1 cellular context compared by ENCODE assay signal in the genomic region with DNA sequence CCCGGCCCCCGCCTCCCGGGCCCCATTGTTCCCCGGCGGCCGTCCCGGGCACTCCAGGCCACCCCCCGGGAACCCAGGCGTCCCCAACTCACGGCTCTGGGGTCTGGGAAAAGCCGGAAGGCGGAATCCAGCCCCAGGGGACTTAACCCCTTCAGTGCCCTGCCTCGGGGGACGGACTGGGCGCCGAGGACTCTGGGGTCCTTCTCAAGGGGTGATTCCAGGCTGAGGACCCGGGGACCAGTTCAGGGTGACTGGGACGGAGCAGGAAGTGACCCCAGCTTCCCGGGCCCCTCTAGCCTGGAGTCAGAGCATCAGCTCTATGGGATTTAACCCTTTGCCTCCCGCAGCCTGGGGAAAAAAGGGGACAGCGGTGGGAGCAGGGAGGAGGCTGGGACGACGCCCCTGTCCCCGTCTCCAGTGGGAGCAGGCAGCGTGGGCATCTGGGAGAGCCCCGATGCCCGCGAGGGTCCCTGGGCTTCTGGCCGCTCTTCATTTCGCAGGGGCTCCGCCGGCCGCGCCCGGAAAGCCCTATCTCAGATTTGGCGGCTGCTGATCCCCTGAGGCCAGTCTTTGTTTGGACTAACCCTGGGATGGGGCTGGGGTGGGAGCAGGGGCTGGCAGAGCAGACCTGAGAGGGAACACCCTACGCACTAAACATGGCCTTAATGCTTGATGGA.
A peak's percentile ranks its signal among the peaks of the same experiment; 100 is the strongest.
TF ChIP-seq lines count a peak whose summit lies in the region.

Gene ZNF629 (minus strand): TSS at position 270 of the 677 bp plus-strand sequence. CDS start 2,723 bp downstream, outside the sequence.

TF ChIP-seq in HepG2, 621 proteins besides CTCF, POLR2A, EP300 and RAD21 (continued from another document and continues in another):
- TF ChIP-seq, protein P1, sequence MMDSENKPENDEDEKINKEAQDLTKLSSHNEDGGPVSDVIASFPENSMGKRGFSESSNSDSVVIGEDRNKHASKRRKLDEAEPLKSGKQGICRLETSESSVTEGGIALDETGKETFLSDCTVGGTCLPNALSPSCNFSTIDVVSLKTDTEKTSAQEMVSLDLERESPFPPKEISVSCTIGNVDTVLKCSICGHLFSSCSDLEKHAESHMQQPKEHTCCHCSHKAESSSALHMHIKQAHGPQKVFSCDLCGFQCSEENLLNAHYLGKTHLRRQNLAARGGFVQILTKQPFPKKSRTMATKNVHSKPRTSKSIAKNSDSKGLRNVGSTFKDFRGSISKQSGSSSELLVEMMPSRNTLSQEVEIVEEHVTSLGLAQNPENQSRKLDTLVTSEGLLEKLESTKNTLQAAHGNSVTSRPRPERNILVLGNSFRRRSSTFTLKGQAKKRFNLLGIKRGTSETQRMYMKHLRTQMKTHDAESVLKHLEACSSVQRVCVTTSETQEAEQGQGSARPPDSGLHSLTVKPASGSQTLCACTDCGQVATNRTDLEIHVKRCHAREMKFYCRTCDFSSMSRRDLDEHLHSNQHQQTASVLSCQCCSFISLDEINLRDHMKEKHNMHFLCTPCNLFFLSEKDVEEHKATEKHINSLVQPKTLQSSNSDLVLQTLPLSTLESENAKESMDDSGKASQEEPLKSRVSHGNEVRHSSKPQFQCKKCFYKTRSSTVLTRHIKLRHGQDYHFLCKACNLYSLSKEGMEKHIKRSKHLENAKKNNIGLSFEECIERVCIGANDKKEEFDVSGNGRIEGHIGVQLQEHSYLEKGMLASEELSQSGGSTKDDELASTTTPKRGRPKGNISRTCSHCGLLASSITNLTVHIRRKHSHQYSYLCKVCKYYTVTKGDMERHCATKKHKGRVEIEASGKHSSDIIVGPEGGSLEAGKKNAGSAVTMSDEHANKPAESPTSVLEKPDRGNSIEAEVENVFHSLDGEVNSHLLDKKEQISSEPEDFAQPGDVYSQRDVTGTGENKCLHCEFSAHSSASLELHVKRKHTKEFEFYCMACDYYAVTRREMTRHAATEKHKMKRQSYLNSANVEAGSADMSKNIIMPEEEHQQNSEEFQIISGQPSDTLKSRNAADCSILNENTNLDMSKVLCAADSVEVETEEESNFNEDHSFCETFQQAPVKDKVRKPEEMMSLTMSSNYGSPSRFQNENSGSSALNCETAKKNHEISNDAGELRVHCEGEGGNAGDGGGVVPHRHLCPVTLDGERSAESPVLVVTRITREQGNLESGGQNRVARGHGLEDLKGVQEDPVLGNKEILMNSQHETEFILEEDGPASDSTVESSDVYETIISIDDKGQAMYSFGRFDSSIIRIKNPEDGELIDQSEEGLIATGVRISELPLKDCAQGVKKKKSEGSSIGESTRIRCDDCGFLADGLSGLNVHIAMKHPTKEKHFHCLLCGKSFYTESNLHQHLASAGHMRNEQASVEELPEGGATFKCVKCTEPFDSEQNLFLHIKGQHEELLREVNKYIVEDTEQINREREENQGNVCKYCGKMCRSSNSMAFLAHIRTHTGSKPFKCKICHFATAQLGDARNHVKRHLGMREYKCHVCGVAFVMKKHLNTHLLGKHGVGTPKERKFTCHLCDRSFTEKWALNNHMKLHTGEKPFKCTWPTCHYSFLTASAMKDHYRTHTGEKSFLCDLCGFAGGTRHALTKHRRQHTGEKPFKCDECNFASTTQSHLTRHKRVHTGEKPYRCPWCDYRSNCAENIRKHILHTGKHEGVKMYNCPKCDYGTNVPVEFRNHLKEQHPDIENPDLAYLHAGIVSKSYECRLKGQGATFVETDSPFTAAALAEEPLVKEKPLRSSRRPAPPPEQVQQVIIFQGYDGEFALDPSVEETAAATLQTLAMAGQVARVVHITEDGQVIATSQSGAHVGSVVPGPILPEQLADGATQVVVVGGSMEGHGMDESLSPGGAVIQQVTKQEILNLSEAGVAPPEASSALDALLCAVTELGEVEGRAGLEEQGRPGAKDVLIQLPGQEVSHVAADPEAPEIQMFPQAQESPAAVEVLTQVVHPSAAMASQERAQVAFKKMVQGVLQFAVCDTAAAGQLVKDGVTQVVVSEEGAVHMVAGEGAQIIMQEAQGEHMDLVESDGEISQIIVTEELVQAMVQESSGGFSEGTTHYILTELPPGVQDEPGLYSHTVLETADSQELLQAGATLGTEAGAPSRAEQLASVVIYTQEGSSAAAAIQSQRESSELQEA (CRISPR knock-in tag; IDR thresholded peaks at IDR 0.05; ENCODE audit: not compliant biosample characterization) = no peak
- TF ChIP-seq U2AF2 (IDR thresholded peaks at IDR 0.05; ENCODE audit: low read depth, low read length) (no peak), SIX4 (CRISPR knock-in tag; IDR thresholded peaks at IDR 0.05) (peak; percentile 60; the same call in 1 of the 2 replicates), ASH2L (IDR thresholded peaks at IDR 0.05; ENCODE audit: insufficient read length, low read depth, low read length) (peak; percentile 69), ARHGAP35 (CRISPR knock-in tag; IDR thresholded peaks at IDR 0.05; ENCODE audit: borderline replicate concordance) (peak; percentile 82; the same call in 1 of the 2 replicates), GLI4 (CRISPR knock-in tag; IDR thresholded peaks at IDR 0.05; ENCODE audit: borderline replicate concordance) (no peak), ERF (CRISPR knock-in tag; IDR thresholded peaks at IDR 0.05) (peak; percentile 76; the same call in 1 of the 2 replicates), PHF20 (CRISPR knock-in tag; IDR thresholded peaks at IDR 0.05) (peak; percentile 89), EEA1 (CRISPR knock-in tag; IDR thresholded peaks at IDR 0.05; ENCODE audit: borderline replicate concordance) (no peak), MEF2D (CRISPR knock-in tag; IDR thresholded peaks at IDR 0.05) (peak; percentile 62; the same call in 1 of the 2 replicates), EZH2 (conservative IDR thresholded peaks at IDR 0.05; ENCODE audit: low read depth, low read length) (no peak), ZNF451 (CRISPR knock-in tag; IDR thresholded peaks at IDR 0.05) (no peak; the same call in 1 of the 2 replicates), GABPA (IDR thresholded peaks at IDR 0.05; ENCODE audit: low read depth, low read length) (peak; percentile 81), GABPA (CRISPR knock-in tag; IDR thresholded peaks at IDR 0.05; ENCODE audit: low read depth) (peak; percentile 98), ZNF317 (CRISPR knock-in tag; IDR thresholded peaks at IDR 0.05) (peak; percentile 81; the same call in 1 of the 2 replicates), ZSCAN22 (CRISPR knock-in tag; IDR thresholded peaks at IDR 0.05) (no peak), SCMH1 (CRISPR knock-in tag; IDR thresholded peaks at IDR 0.05; ENCODE audit: borderline replicate concordance) (no peak), ZNF605 (CRISPR knock-in tag; IDR thresholded peaks at IDR 0.05) (peak; percentile 83), PHF21A (CRISPR knock-in tag; IDR thresholded peaks at IDR 0.05) (peak; percentile 86), ONECUT2 (CRISPR knock-in tag; IDR thresholded peaks at IDR 0.05) (no peak), CBX5 (CRISPR knock-in tag; IDR thresholded peaks at IDR 0.05; ENCODE audit: borderline replicate concordance) (peak; percentile 58; the same call in 1 of the 2 replicates), MIER3 (CRISPR knock-in tag; IDR thresholded peaks at IDR 0.05; ENCODE audit: borderline replicate concordance) (peak; percentile 82; the same call in 1 of the 2 replicates), THAP11 (CRISPR knock-in tag; IDR thresholded peaks at IDR 0.05) (peak; percentile 92), HNF4A (CRISPR knock-in tag; IDR thresholded peaks at IDR 0.05) (peak; percentile 63), ZSCAN20 (CRISPR knock-in tag; IDR thresholded peaks at IDR 0.05; ENCODE audit: borderline replicate concordance) (no peak), PLSCR1 (CRISPR knock-in tag; IDR thresholded peaks at IDR 0.05; ENCODE audit: borderline replicate concordance) (no peak), SETDB1 (CRISPR knock-in tag; IDR thresholded peaks at IDR 0.05; ENCODE audit: borderline replicate concordance) (no peak), ZNF34 (CRISPR knock-in tag; IDR thresholded peaks at IDR 0.05; ENCODE audit: borderline replicate concordance) (no peak), IRX3 (CRISPR knock-in tag; IDR thresholded peaks at IDR 0.05; ENCODE audit: borderline replicate concordance, low read depth) (peak; percentile 63), CBX2 (IDR thresholded peaks at IDR 0.05; ENCODE audit: low read depth, low read length) (no peak), CBX2 (CRISPR knock-in tag; IDR thresholded peaks at IDR 0.05; ENCODE audit: low read depth) (no peak), TEAD3 (CRISPR knock-in tag; optimal IDR thresholded peaks at IDR 0.05; ENCODE audit: borderline replicate concordance) (peak; percentile 58), GABPB1 (CRISPR knock-in tag; IDR thresholded peaks at IDR 0.05) (peak; percentile 98), RFXAP (CRISPR knock-in tag; IDR thresholded peaks at IDR 0.05; ENCODE audit: borderline replicate concordance) (no peak), RARA (CRISPR knock-in tag; IDR thresholded peaks at IDR 0.05) (peak; percentile 58), ZNF75D (CRISPR knock-in tag; IDR thresholded peaks at IDR 0.05; ENCODE audit: borderline replicate concordance) (peak; percentile 51; the same call in 1 of the 2 replicates), NFE2L2 (IDR thresholded peaks at IDR 0.05; ENCODE audit: low read length) (no peak), PRDM15 (CRISPR knock-in tag; IDR thresholded peaks at IDR 0.05) (peak; percentile 71; the same call in 1 of the 2 replicates), ZNF138 (CRISPR knock-in tag; IDR thresholded peaks at IDR 0.05; ENCODE audit: low read depth) (peak; percentile 87), ZNF205 (CRISPR knock-in tag; IDR thresholded peaks at IDR 0.05) (peak; percentile 43; the same call in 1 of the 2 replicates)
- TF ChIP-seq, protein P2, sequence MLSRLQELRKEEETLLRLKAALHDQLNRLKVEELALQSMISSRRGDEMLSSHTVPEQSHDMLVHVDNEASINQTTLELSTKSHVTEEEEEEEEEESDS (CRISPR knock-in tag; IDR thresholded peaks at IDR 0.05; ENCODE audit: borderline replicate concordance) = peak; percentile 50; the same call in 1 of the 2 replicates
- TF ChIP-seq, protein P3, sequence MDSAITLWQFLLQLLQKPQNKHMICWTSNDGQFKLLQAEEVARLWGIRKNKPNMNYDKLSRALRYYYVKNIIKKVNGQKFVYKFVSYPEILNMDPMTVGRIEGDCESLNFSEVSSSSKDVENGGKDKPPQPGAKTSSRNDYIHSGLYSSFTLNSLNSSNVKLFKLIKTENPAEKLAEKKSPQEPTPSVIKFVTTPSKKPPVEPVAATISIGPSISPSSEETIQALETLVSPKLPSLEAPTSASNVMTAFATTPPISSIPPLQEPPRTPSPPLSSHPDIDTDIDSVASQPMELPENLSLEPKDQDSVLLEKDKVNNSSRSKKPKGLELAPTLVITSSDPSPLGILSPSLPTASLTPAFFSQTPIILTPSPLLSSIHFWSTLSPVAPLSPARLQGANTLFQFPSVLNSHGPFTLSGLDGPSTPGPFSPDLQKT (CRISPR knock-in tag; IDR thresholded peaks at IDR 0.05; ENCODE audit: borderline replicate concordance) = no peak
